ENCODE assay signal across 33 cellular contexts in the genomic region with DNA sequence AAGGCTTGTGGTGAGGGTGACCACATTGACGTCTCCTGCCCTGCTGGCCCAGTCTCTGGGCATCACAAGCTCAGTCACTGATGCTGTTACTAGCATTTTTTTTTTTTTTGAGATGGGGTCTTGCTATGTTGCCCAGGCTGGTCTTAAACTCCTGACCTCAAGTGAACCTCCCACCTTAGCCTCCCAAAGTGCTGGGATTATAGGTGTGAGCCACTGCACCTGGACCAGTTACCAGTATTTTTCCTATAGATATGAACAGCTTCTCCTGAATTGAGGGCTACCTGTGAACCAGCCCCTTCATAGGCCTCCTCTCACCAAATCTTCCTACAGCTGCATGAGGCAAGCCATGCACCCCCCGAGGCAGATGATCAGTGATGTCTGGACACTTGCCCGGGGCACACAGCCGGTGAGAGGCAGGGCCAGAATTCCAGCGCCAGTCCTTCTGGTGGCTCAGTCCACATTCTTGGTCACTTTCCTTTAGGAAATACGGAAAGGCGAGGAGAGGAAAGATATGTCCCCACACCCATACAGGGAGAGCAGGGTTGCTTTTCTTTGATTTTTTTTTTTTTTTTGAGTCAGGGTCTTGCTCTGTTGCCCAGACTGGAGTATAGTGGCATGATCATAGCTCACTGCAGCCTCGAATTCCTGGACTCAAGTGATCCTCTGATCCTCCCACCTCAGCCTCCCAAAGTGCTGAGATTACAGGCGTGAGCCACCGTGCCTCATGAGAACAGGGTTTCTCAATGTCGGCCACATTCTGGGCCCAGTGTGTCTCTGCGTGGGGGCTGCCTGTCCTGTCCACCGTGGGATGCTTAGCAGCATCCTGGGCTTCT.
"Had no signal": no experiment of that assay in that cellular context is flagged by ENCODE, and none has a peak within 500 bp of the region (broad histone marks: within the 10 kb centered on the region; RNA-seq: fewer than 3 reads in every experiment).

No MANE protein-coding gene starts in this region.

- H3K36me3 ChIP-seq: heart left ventricle, neutrophil, ovary, stomach, thyroid gland had no signal

- H3K9me3 ChIP-seq: heart left ventricle, neutrophil, ovary, stomach, thyroid gland had no signal

- H3K27me3 ChIP-seq: foreskin keratinocyte, heart left ventricle, neutrophil, ovary, stomach, thyroid gland had no signal

- H3K4me3 Mint-ChIP-seq: activated CD4-positive, alpha-beta memory T cell treated with anti-CD3 and anti-CD28 coated beads, Interleukin-2, amount 10 ng/mL, durations not matched to agents 7 days and 5 days; activated CD4-positive, alpha-beta T cell treated with anti-CD3 and anti-CD28 coated beads, Interleukin-2, amount 10 ng/mL, durations not matched to agents 24 days and 14 days; activated naive CD4-positive, alpha-beta T cell treated with anti-CD3 and anti-CD28 coated beads, Interleukin-2, amount 50 U/mL, for 24 hours; activated naive CD8-positive, alpha-beta T cell treated with anti-CD3 and anti-CD28 coated beads, Interleukin-2, amount 50 U/mL, for 24 hours; activated T-cell treated with anti-CD3 and anti-CD28 coated beads, Interleukin-2, amount 50 U/mL, for 4 hours; activated T-helper 17 cell treated with anti-CD3 and anti-CD28 coated beads, Interleukin-2, amount 50 U/mL, for 72 hours; endodermal cell; immature natural killer cell; naive thymus-derived CD8-positive, alpha-beta T cell; stimulated activated naive B cell treated with anti-CD40 and anti-IgM and Interleukin-4, amounts not matched to agents 10 μg/mL and 1 μg/mL and 100 μg/mL, for 72 hours; T-helper 1 cell treated with Interleukin-12 subunit alpha and Interleukin-12 subunit beta and Interleukin-4 antibody, amounts not matched to agents 30 μg/mL and 1 μg/mL, for 36 hours had no signal

- H3K9me3 Mint-ChIP-seq: activated CD4-positive, alpha-beta memory T cell treated with anti-CD3 and anti-CD28 coated beads, Interleukin-2, amount 10 ng/mL, durations not matched to agents 7 days and 5 days; activated CD4-positive, alpha-beta T cell treated with anti-CD3 and anti-CD28 coated beads, Interleukin-2, amount 10 ng/mL, durations not matched to agents 24 days and 14 days; activated naive CD4-positive, alpha-beta T cell treated with anti-CD3 and anti-CD28 coated beads, Interleukin-2, amount 50 U/mL, for 24 hours; activated naive CD8-positive, alpha-beta T cell treated with anti-CD3 and anti-CD28 coated beads, Interleukin-2, amount 50 U/mL, for 24 hours; activated T-cell treated with anti-CD3 and anti-CD28 coated beads, Interleukin-2, amount 50 U/mL, for 4 hours; activated T-helper 17 cell treated with anti-CD3 and anti-CD28 coated beads, Interleukin-2, amount 50 U/mL, for 72 hours; immature natural killer cell; naive thymus-derived CD8-positive, alpha-beta T cell; stimulated activated naive B cell treated with anti-CD40 and anti-IgM and Interleukin-4, amounts not matched to agents 10 μg/mL and 1 μg/mL and 100 μg/mL, for 72 hours; T-helper 1 cell treated with Interleukin-12 subunit alpha and Interleukin-12 subunit beta and Interleukin-4 antibody, amounts not matched to agents 30 μg/mL and 1 μg/mL, for 36 hours had no signal

- FAIRE-seq: kidney, TTC549 had no signal

- H3K4me1 ChIP-seq: foreskin keratinocyte, stomach had no signal

- ATAC-seq: activated CD4-positive, CD25-positive, alpha-beta regulatory T cell treated with anti-CD3 and anti-CD28 coated beads, Interleukin-2, amount 50 U/mL, for 24 hours; activated naive CD8-positive, alpha-beta T cell treated with anti-CD3 and anti-CD28 coated beads, Interleukin-2, amount 50 U/mL, for 24 hours; activated T-cell treated with anti-CD3 and anti-CD28 coated beads, Interleukin-2, amount 50 U/mL, for 4 hours; activated T-helper 17 cell treated with anti-CD3 and anti-CD28 coated beads, Interleukin-2, amount 50 U/mL, for 72 hours; esophagus mucosa; foreskin keratinocyte; heart left ventricle; naive thymus-derived CD8-positive, alpha-beta T cell; sciatic nerve; stimulated activated naive B cell treated with anti-CD40 and anti-IgM and Interleukin-4, amounts not matched to agents 10 μg/mL and 1 μg/mL and 100 μg/mL, for 72 hours had no signal

- DNase-seq: activated CD4-positive, alpha-beta memory T cell treated with anti-CD3 and anti-CD28 coated beads, Interleukin-2, amount 10 ng/mL, durations not matched to agents 7 days and 5 days; activated CD4-positive, alpha-beta T cell treated with anti-CD3 and anti-CD28 coated beads, Interleukin-2, amount 10 ng/mL, durations not matched to agents 24 days and 14 days; activated naive CD8-positive, alpha-beta T cell treated with anti-CD3 and anti-CD28 coated beads, Interleukin-2, amount 50 U/mL, for 24 hours; activated T-cell treated with anti-CD3 and anti-CD28 coated beads, Interleukin-2, amount 50 U/mL, for 4 hours; amygdala; caudate nucleus; foreskin keratinocyte; heart left ventricle; hypothalamus; immature natural killer cell; kidney; midbrain; naive thymus-derived CD8-positive, alpha-beta T cell; ovary; stimulated activated CD4-positive, alpha-beta T cell treated with anti-CD3 and anti-CD28 coated beads, Interleukin-12 subunit alpha, Interleukin-12 subunit beta, amount 100 ng/mL, for 4 hours; stimulated activated CD4-positive, alpha-beta T cell treated with anti-CD3 and anti-CD28 coated beads, Interleukin-4, amount 100 ng/mL, for 24 hours; stimulated activated naive B cell treated with anti-CD40 and anti-IgM and Interleukin-4, amounts not matched to agents 10 μg/mL and 1 μg/mL and 100 μg/mL, for 72 hours; stomach; SW 1271; T-helper 9 cell; thyroid gland had no signal

- H3K27me3 Mint-ChIP-seq: activated CD4-positive, alpha-beta memory T cell treated with anti-CD3 and anti-CD28 coated beads, Interleukin-2, amount 10 ng/mL, durations not matched to agents 7 days and 5 days; activated CD4-positive, alpha-beta T cell treated with anti-CD3 and anti-CD28 coated beads, Interleukin-2, amount 10 ng/mL, durations not matched to agents 24 days and 14 days; activated naive CD4-positive, alpha-beta T cell treated with anti-CD3 and anti-CD28 coated beads, Interleukin-2, amount 50 U/mL, for 24 hours; activated naive CD8-positive, alpha-beta T cell treated with anti-CD3 and anti-CD28 coated beads, Interleukin-2, amount 50 U/mL, for 24 hours; activated T-helper 17 cell treated with anti-CD3 and anti-CD28 coated beads, Interleukin-2, amount 50 U/mL, for 72 hours; naive thymus-derived CD8-positive, alpha-beta T cell; progenitor cell of endocrine pancreas; stimulated activated naive B cell treated with anti-CD40 and anti-IgM and Interleukin-4, amounts not matched to agents 10 μg/mL and 1 μg/mL and 100 μg/mL, for 72 hours had no signal

- H3K27ac Mint-ChIP-seq: activated CD4-positive, alpha-beta memory T cell treated with anti-CD3 and anti-CD28 coated beads, Interleukin-2, amount 10 ng/mL, durations not matched to agents 7 days and 5 days; activated CD4-positive, alpha-beta T cell treated with anti-CD3 and anti-CD28 coated beads, Interleukin-2, amount 10 ng/mL, durations not matched to agents 24 days and 14 days; activated naive CD4-positive, alpha-beta T cell treated with anti-CD3 and anti-CD28 coated beads, Interleukin-2, amount 50 U/mL, for 24 hours; activated naive CD8-positive, alpha-beta T cell treated with anti-CD3 and anti-CD28 coated beads, Interleukin-2, amount 50 U/mL, for 24 hours; activated T-helper 17 cell treated with anti-CD3 and anti-CD28 coated beads, Interleukin-2, amount 50 U/mL, for 72 hours; endodermal cell; immature natural killer cell; naive thymus-derived CD8-positive, alpha-beta T cell; progenitor cell of endocrine pancreas; stimulated activated naive B cell treated with anti-CD40 and anti-IgM and Interleukin-4, amounts not matched to agents 10 μg/mL and 1 μg/mL and 100 μg/mL, for 72 hours; T-helper 1 cell treated with Interleukin-12 subunit alpha and Interleukin-12 subunit beta and Interleukin-4 antibody, amounts not matched to agents 30 μg/mL and 1 μg/mL, for 36 hours had no signal

- H3K27ac ChIP-seq: foreskin keratinocyte, heart left ventricle, neutrophil, ovary, skin epidermis, stomach, thyroid gland, VCaP had no signal

- H3K4me1 Mint-ChIP-seq: activated CD4-positive, alpha-beta memory T cell treated with anti-CD3 and anti-CD28 coated beads, Interleukin-2, amount 10 ng/mL, durations not matched to agents 7 days and 5 days; activated CD4-positive, alpha-beta T cell treated with anti-CD3 and anti-CD28 coated beads, Interleukin-2, amount 10 ng/mL, durations not matched to agents 24 days and 14 days; activated naive CD4-positive, alpha-beta T cell treated with anti-CD3 and anti-CD28 coated beads, Interleukin-2, amount 50 U/mL, for 24 hours; activated naive CD8-positive, alpha-beta T cell treated with anti-CD3 and anti-CD28 coated beads, Interleukin-2, amount 50 U/mL, for 24 hours; activated T-helper 17 cell treated with anti-CD3 and anti-CD28 coated beads, Interleukin-2, amount 50 U/mL, for 72 hours; immature natural killer cell; naive thymus-derived CD8-positive, alpha-beta T cell had no signal

- H3K4me3 ChIP-seq: heart left ventricle, ovary, skin epidermis, stomach, thyroid gland had no signal

- H3K36me3 Mint-ChIP-seq: activated naive CD4-positive, alpha-beta T cell treated with anti-CD3 and anti-CD28 coated beads, Interleukin-2, amount 50 U/mL, for 24 hours; immature natural killer cell; naive thymus-derived CD8-positive, alpha-beta T cell; stimulated activated naive B cell treated with anti-CD40 and anti-IgM and Interleukin-4, amounts not matched to agents 10 μg/mL and 1 μg/mL and 100 μg/mL, for 72 hours had no signal
